ENCODE assay signal across 20 cellular contexts in the genomic region with DNA sequence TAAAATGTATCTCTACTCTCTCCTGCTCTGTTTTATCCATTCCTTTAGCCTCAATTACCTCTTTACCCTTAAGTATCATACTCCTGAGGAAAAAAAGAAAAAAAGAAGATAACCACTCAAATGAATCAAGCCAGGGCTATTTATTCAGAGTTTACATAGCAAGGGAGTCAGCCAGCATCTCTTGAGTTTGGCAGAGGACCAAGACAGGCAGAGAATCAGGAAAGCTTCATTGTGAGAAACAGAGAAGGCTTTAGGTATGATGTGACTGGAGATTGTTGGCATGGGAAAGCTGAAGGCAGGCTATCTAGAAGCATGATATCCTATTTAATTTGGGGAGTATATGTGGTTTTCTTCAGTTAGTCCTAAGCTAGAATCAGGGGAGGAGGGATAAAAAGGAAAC. TPM values are rescaled to one million over a fixed set of nuclear protein-coding genes. Genes with fewer than 3 reads are reported as not detected.
DNase-seq lines count a peak whose midpoint lies in the region; ATAC-seq and TF ChIP-seq lines count a peak whose summit lies in the region.
"Had no signal": no experiment of that assay in that cellular context is flagged by ENCODE, and none has a peak within 500 bp of the region (broad histone marks: within the 10 kb centered on the region; RNA-seq: fewer than 3 reads in every experiment).

No MANE protein-coding gene starts in this region.

- CTCF ChIA-PET in WTC11 (lab: Charles Lee): interaction anchor here (0.6 to 1.7 kb wide), 2 partner anchors 74 to 108 kb away, joined by 3 to 5 read pairs; no protein-coding TSS in a partner anchor

- POLR2A ChIA-PET in WTC11 (lab: Charles Lee): no interaction called here

- peak; percentile 1 for DNase-seq in NCI-H2227 (lab: John Stamatoyannopoulos, UW; ENCODE audit: unreplicated experiment)
- DNase-seq in NCI-H2227 treated with DMSO at 0.1 percent for 48 hours (lab: John Stamatoyannopoulos, UW): no peak
- no peak for DNase-seq in WTC11 (ENCODE audit: low spot score)
- no peak for DNase-seq in DMS 273 treated with DMSO at 0.1 percent for 48 hours (lab: John Stamatoyannopoulos, UW)
- DNase-seq in dermis blood vessel endothelial cell: no peak
- no peak for DNase-seq in T-helper 17 cell
- DNase-seq: 8988T; activated CD4-positive, alpha-beta T cell treated with anti-CD3 and anti-CD28 coated beads, Interleukin-2, amount 10 ng/mL, durations not matched to agents 7 days and 5 days; BE2C; NCI-H1436 treated with DMSO at 0.1 percent for 48 hours; ovary; stimulated activated CD4-positive, alpha-beta T cell treated with anti-CD3 and anti-CD28 coated beads, Interleukin-1b, Interleukin-23, amount 100 ng/mL, for 48 hours; stimulated activated naive CD8-positive, alpha-beta T cell treated with anti-CD3 and anti-CD28 coated beads, Interleukin-15, amount 100 ng/mL, for 72 hours had no signal

- no peaks in the 10 kb centered on the region for H3K9me3 ChIP-seq in T-helper 17 cell (ENCODE audit: control insufficient read depth, low read length, poor library complexity, severe bottlenecking)
- H3K9me3 ChIP-seq: BE2C, ovary had no signal

- ATAC-seq in HG03571 (IDR thresholded peaks at IDR 0.05; ENCODE audit: unreplicated experiment) (peak; percentile 6), WTC11 (no peak), HG02884 (IDR thresholded peaks at IDR 0.05; ENCODE audit: unreplicated experiment) (no peak), T-helper 17 cell (no peak)
- ATAC-seq: HepG2; stimulated activated naive CD8-positive, alpha-beta T cell treated with anti-CD3 and anti-CD28 coated beads, Interleukin-15, amount 100 ng/mL, for 72 hours had no signal

- TF ChIP-seq CTCF in WTC11 (IDR thresholded peaks at IDR 0.05): no peak

- H3K9me3 Mint-ChIP-seq in WTC11: peaks cover 2% of the 10 kb centered on the region
- H3K9me3 Mint-ChIP-seq: activated CD4-positive, alpha-beta T cell treated with anti-CD3 and anti-CD28 coated beads, Interleukin-2, amount 10 ng/mL, durations not matched to agents 7 days and 5 days had no signal

- H3K4me1 Mint-ChIP-seq in WTC11 (peaks cover 12% of the 10 kb centered on the region), T-helper 17 cell (peaks cover 3% of the 10 kb centered on the region)
- H3K4me1 Mint-ChIP-seq: activated CD4-positive, alpha-beta T cell treated with anti-CD3 and anti-CD28 coated beads, Interleukin-2, amount 10 ng/mL, durations not matched to agents 7 days and 5 days; stimulated activated naive CD8-positive, alpha-beta T cell treated with anti-CD3 and anti-CD28 coated beads, Interleukin-15, amount 100 ng/mL, for 72 hours had no signal

- H3K27ac Mint-ChIP-seq in WTC11: peak overlapping the region; percentile 20
- H3K27ac Mint-ChIP-seq in T-helper 17 cell: no peak overlapping the region
- H3K27ac Mint-ChIP-seq: activated CD4-positive, alpha-beta T cell treated with anti-CD3 and anti-CD28 coated beads, Interleukin-2, amount 10 ng/mL, durations not matched to agents 7 days and 5 days; stimulated activated naive CD8-positive, alpha-beta T cell treated with anti-CD3 and anti-CD28 coated beads, Interleukin-15, amount 100 ng/mL, for 72 hours; type B pancreatic cell had no signal

- peaks cover 20% of the 10 kb centered on the region for H3K36me3 Mint-ChIP-seq in WTC11
- no peaks in the 10 kb centered on the region for H3K36me3 Mint-ChIP-seq in T-helper 17 cell (ENCODE audit: low read depth)

- no peaks in the 10 kb centered on the region for H3K27me3 Mint-ChIP-seq in WTC11 (ENCODE audit: low read depth)
- H3K27me3 Mint-ChIP-seq in T-helper 17 cell: peaks cover 16% of the 10 kb centered on the region

- H3K4me3 Mint-ChIP-seq in WTC11: no peak overlapping the region
- no peak overlapping the region for H3K4me3 Mint-ChIP-seq in T-helper 17 cell
- H3K4me3 Mint-ChIP-seq: activated CD4-positive, alpha-beta T cell treated with anti-CD3 and anti-CD28 coated beads, Interleukin-2, amount 10 ng/mL, durations not matched to agents 7 days and 5 days; stimulated activated naive CD8-positive, alpha-beta T cell treated with anti-CD3 and anti-CD28 coated beads, Interleukin-15, amount 100 ng/mL, for 72 hours; type B pancreatic cell had no signal

TF ChIP-seq in WTC11, 78 proteins besides CTCF, POLR2A, EP300 and RAD21:
- TF ChIP-seq MLX (CRISPR knock-in tag; IDR thresholded peaks at IDR 0.05) (no peak), NR2C2 (CRISPR knock-in tag; IDR thresholded peaks at IDR 0.05) (no peak), ZMAT4 (CRISPR knock-in tag; IDR thresholded peaks at IDR 0.05) (no peak), OVOL2 (CRISPR knock-in tag; IDR thresholded peaks at IDR 0.05; ENCODE audit: borderline replicate concordance) (no peak), E2F4 (CRISPR knock-in tag; IDR thresholded peaks at IDR 0.05; ENCODE audit: borderline replicate concordance, low read depth) (no peak), ZNF232 (CRISPR knock-in tag; IDR thresholded peaks at IDR 0.05) (no peak), ATF3 (CRISPR knock-in tag; conservative IDR thresholded peaks at IDR 0.05) (no peak), GRHL2 (CRISPR knock-in tag; IDR thresholded peaks at IDR 0.05; ENCODE audit: insufficient replicate concordance, severe bottlenecking) (no peak), MYBL2 (CRISPR knock-in tag; IDR thresholded peaks at IDR 0.05) (no peak), ZNF425 (CRISPR knock-in tag; conservative IDR thresholded peaks at IDR 0.05) (no peak), GABPB1 (CRISPR knock-in tag; IDR thresholded peaks at IDR 0.05) (no peak)

RNA-seq across cellular contexts. Expression of gene APELA, which starts 11.1 kb away (rescaled TPM):
- total RNA-seq in WTC11 (2021): 25.1 to 28.8 TPM (median 25.7 TPM) in 3 replicates
- total RNA-seq in dermis blood vessel endothelial cell: not detected in 2 replicates
- total RNA-seq in T-helper 17 cell: not detected
- total RNA-seq: activated CD4-positive, alpha-beta T cell treated with anti-CD3 and anti-CD28 coated beads, Interleukin-2, amount 10 ng/mL, durations not matched to agents 7 days and 5 days; dermis microvascular lymphatic vessel endothelial cell; fibroblast of villous mesenchyme; HepG2; lung had no signal

Comparison
In these comparisons a context has a peak if more than half of its experiments do, and no peak if none do; other contexts are left out.
1. RNA of gene APELA, which starts 11.1 kb away (total RNA-seq): 25.1 to 28.8 TPM in WTC11; not detected in dermis blood vessel endothelial cell and not detected in T-helper 17 cell; every median in the first group is over 10 times any median in the second.